In the genomic region with DNA sequence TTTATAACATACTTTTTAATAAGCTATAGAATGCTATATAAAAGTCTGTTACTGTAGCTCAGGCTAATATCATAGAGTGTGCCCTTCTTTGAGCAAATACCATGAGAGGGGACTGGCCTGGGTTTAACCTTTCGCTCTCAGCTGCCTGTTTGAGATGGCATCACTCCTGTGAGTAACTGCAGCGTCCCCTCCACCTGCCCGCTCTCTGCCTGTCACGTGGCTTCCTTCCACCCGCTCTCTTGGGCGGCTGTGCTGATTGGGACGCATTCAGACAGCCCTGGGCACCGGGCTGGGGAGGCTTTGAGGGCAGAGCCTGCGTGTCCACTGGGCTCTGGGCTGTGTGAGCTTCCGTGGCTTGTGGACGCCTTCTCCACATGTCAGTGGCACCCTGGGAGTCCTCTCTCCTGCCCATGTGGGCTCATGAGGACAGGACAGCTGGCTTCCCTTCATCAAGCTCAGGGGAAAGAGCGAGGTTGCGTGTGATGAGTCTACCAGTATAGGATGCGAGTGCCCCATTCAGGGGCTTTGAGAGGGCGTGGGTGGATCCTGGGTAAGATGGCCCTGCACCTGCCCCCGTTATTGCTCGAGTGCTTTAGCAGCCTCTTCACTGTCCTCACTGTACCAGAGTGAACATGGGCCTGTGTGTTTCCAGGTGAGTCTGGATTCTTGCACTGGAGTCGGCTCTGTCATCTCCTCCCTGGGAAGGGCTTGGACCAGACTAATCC, we compare ENCODE assay signal across 1 cellular context.
TF ChIP-seq lines count a peak whose summit lies in the region.

No MANE protein-coding gene starts in this region.

TF ChIP-seq in HepG2, 621 proteins besides CTCF, POLR2A, EP300 and RAD21 (continued from another document):
- no peak for TF ChIP-seq MLXIP (CRISPR knock-in tag; IDR thresholded peaks at IDR 0.05; ENCODE audit: borderline replicate concordance)
- 0 out of 2 replicates have a peak, but pooled peaks have one; percentile 2 for TF ChIP-seq ATF5 (CRISPR knock-in tag; IDR thresholded peaks at IDR 0.05; ENCODE audit: low read depth)
- no peak for TF ChIP-seq ZBTB43 (CRISPR knock-in tag; conservative IDR thresholded peaks at IDR 0.05)
- TF ChIP-seq ISL2 (CRISPR knock-in tag; IDR thresholded peaks at IDR 0.05): no peak
